ENCODE assay signal across 8 cellular contexts in the genomic region with DNA sequence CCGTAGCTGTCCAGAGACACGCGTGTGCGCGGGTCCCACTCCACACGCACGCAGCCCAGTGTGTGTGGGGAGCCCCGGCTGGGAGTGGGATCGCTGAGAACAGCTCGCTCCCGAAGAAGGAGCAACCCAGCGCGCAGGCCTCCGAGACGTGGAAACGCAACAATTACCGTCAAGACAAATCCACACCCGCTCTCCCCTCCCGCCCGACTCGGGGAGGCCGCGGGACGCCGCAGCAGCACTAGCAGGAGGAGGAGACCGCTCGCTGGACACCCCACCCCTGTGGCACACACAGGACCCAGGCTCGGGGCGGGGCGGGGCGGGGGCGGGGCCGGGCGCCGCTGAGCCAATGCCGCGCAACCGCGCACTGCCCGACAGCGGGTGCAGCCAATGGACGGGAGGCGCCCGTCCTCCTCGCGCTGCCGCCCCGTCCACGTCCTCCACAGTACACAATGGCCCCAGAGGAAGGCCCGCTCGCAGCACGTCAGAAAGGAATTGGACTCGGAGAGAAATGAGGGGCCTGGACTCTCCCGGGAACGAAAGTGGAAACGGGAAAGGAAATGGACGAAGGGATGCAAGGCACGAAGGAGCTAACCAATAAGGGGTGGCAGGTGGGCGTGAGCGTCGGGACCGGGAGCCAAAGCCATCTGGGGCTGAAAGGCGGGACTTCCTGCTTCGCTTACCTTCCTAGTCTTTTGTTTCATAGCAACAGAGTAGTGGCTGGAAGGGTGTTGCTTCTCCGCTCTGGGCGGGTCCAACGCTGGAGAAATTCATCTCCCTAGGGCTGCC. TPM values are rescaled to one million over a fixed set of nuclear protein-coding genes. Genes with fewer than 3 reads are reported as not detected.
DNase-seq lines count a peak whose midpoint lies in the region; ATAC-seq, FAIRE-seq and TF ChIP-seq lines count a peak whose summit lies in the region.

A gene (minus strand): TSS at position 268 of the 786 bp plus-strand sequence. CDS start 1,435 bp downstream, outside the sequence.

- no peak for TF ChIP-seq CTCF in astrocyte (IDR thresholded peaks at IDR 0.05; ENCODE audit: insufficient read depth, low read depth, low read length)
- peak in 1 of 4 experiments; percentile 12 for TF ChIP-seq CTCF in uterus (IDR thresholded peaks at IDR 0.05)

- H3K27ac Mint-ChIP-seq in astrocyte (ENCODE audit: unreplicated experiment) = peak within 1 kb of the TSS; percentile 96

- H4K20me1 ChIP-seq in astrocyte (ENCODE audit: insufficient read depth, low read length) = peaks cover 31% of the 10 kb centered on the region

- ATAC-seq in GM18505 (IDR thresholded peaks at IDR 0.05; ENCODE audit: unreplicated experiment) = peak; percentile 86
- ATAC-seq in HG02973 (IDR thresholded peaks at IDR 0.05; ENCODE audit: unreplicated experiment) = peak; percentile 77
- ATAC-seq in right cardiac atrium = peak; percentile 98

- H3K4me2 ChIP-seq in astrocyte (ENCODE audit: low read length) = peak within 1 kb of the TSS; percentile 87

- peak within 1 kb of the TSS; percentile 98 for H2AFZ ChIP-seq in astrocyte (ENCODE audit: low read depth, low read length)

- WGBS in right cardiac atrium = under 1% methylated on average over 65 of the region's 67 CpGs

- H3K27me3 ChIP-seq in astrocyte (ENCODE audit: insufficient read depth, low read length) (no peaks in the 10 kb centered on the region), right cardiac atrium (ENCODE audit: control insufficient read depth, insufficient read depth) (no peaks in the 10 kb centered on the region), uterus (no peaks in the 10 kb centered on the region)

- H3K9me3 ChIP-seq in astrocyte (ENCODE audit: insufficient read depth, low read depth, low read length) (no peaks in the 10 kb centered on the region), right cardiac atrium (ENCODE audit: control insufficient read depth, low read length) (no peaks in the 10 kb centered on the region), uterus (no peaks in the 10 kb centered on the region)

- H3K9me3 Mint-ChIP-seq in astrocyte (ENCODE audit: unreplicated experiment) = no peaks in the 10 kb centered on the region

- H3K4me1 Mint-ChIP-seq in astrocyte (ENCODE audit: low read depth, unreplicated experiment) = peaks cover 13% of the 10 kb centered on the region

- DNase-seq in NCI-H2029 (lab: John Stamatoyannopoulos, UW) (peak; percentile 96), T-helper 22 cell (ENCODE audit: low read depth) (peak; percentile 78), astrocyte (ENCODE audit: low read depth) (peak; percentile 99), right cardiac atrium (peak; percentile 93 to 97 (median 97)), pulmonary artery endothelial cell (ENCODE audit: low read depth, low spot score) (peak; percentile 81), uterus (peak; percentile 91 to 94)

- peak within 1 kb of the TSS; percentile 96 for H3K9ac ChIP-seq in astrocyte (ENCODE audit: low read length)

- H3K36me3 ChIP-seq in astrocyte (ENCODE audit: insufficient read depth, low read length) (peaks cover 6% of the 10 kb centered on the region), uterus (no peaks in the 10 kb centered on the region)

- peak within 1 kb of the TSS; percentile 95 for H3K4me3 Mint-ChIP-seq in astrocyte (ENCODE audit: unreplicated experiment)

- TF ChIP-seq POLR2A in GM18505 (IDR thresholded peaks at IDR 0.05; ENCODE audit: borderline replicate concordance, extremely low read depth, insufficient read depth, insufficient read length) (peak; percentile 70), uterus (IDR thresholded peaks at IDR 0.05) (peak; percentile 79 to 89)

- H3K4me3 ChIP-seq in astrocyte (ENCODE audit: insufficient read depth, low read depth, low read length) (peak within 1 kb of the TSS; percentile 98), right cardiac atrium (ENCODE audit: low read length) (peak within 1 kb of the TSS; percentile 64), uterus (peak within 1 kb of the TSS; percentile 82 to 89)

- no peaks in the 10 kb centered on the region for H3K36me3 Mint-ChIP-seq in astrocyte (ENCODE audit: low read depth, unreplicated experiment)

- intact Hi-C loops in right cardiac atrium (cut with DNase I) = loop anchor here in 3 of 4 donors (10.0 kb wide), 3 partner anchors 154 to 184 kb away; no protein-coding TSS in a partner anchor
- intact Hi-C loops in uterus (cut with DNase I; ENCODE audit: low total_unique reads) = no loop called here

- peaks cover 48% of the 10 kb centered on the region for H3K79me2 ChIP-seq in astrocyte (ENCODE audit: insufficient read depth, low read length)

- H3K27ac ChIP-seq in astrocyte (ENCODE audit: low read depth, low read length) (peak within 1 kb of the TSS; percentile 97), right cardiac atrium (ENCODE audit: low read length) (peak within 1 kb of the TSS; percentile 84), uterus (peak within 1 kb of the TSS; percentile 96 to 98)

- H3K27me3 Mint-ChIP-seq in astrocyte (ENCODE audit: low read depth, unreplicated experiment) = no peaks in the 10 kb centered on the region

- H3K4me1 ChIP-seq in astrocyte (ENCODE audit: insufficient read depth, low read length) (peaks cover 22% of the 10 kb centered on the region), right cardiac atrium (ENCODE audit: control insufficient read depth, insufficient read depth, low read length) (no peaks in the 10 kb centered on the region), uterus (peaks cover 0 to 10% of the 10 kb centered on the region in 2 donors)

- FAIRE-seq in astrocyte (lab: Jason Lieb, UNC) = peak; percentile 45

RNA-seq across cellular contexts. Expression of the gene that starts here (rescaled TPM):
- total RNA-seq in astrocyte (45.9 and 48.0 TPM in 2 replicates), right cardiac atrium (10 to 100 TPM; 36.6 to 45.0 (median 43.0) TPM), pulmonary artery endothelial cell (16.7 and 19.0 TPM in 2 replicates), uterus (10 to 100 TPM; 26.1 to 86.2 (median 44.5) TPM)
- polyA plus RNA-seq in right cardiac atrium = 18.0 TPM

Comparison
In these comparisons a context has a peak if more than half of its experiments do, and no peak if none do; other contexts are left out.
1. Peak in every context shown above with its lines: DNase-seq, ATAC-seq, H3K4me3 ChIP-seq and H3K27ac ChIP-seq.